In the genomic region with DNA sequence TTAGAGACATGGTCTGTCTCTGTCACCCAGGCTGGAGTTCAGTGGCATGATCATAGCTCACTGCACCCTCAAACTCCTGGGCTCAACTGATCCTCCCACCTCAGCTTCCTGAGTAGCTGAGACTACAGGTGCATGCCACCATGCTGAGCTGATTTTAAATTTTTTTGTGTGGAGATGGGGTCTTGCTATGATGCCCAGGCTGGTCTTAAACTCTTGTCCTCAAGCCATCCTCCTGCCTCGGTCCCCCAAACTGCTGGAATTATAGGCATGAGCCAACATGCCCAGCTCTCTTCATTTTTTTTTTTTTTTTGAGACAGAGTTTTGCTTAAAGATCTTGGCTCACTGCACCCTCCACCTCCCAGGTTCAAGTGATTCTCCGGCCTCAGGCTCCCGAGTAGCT, we compare ENCODE assay signal across 8 cellular contexts.
"Had no signal": no experiment of that assay in that cellular context is flagged by ENCODE, and none has a peak within 500 bp of the region (broad histone marks: within the 10 kb centered on the region; RNA-seq: fewer than 3 reads in every experiment).

No MANE protein-coding gene starts in this region.

- DNase-seq: IMR-90, KBM-7, KG1 had no signal

- FAIRE-seq: HepG2, HTR-8/SVneo had no signal

- H3K36me3 Mint-ChIP-seq: IgD-negative memory B cell had no signal

- ATAC-seq: HepG2 had no signal

- H3K27ac Mint-ChIP-seq: IgD-negative memory B cell had no signal

- H3K4me3 Mint-ChIP-seq: IgD-negative memory B cell had no signal

- H3K9ac ChIP-seq: KMS-11 had no signal

- H3K4me2 ChIP-seq: KMS-11 had no signal

- H3K27ac ChIP-seq: HL-60, KMS-11 had no signal
